21 cellular contexts compared by ENCODE assay signal in the genomic region with DNA sequence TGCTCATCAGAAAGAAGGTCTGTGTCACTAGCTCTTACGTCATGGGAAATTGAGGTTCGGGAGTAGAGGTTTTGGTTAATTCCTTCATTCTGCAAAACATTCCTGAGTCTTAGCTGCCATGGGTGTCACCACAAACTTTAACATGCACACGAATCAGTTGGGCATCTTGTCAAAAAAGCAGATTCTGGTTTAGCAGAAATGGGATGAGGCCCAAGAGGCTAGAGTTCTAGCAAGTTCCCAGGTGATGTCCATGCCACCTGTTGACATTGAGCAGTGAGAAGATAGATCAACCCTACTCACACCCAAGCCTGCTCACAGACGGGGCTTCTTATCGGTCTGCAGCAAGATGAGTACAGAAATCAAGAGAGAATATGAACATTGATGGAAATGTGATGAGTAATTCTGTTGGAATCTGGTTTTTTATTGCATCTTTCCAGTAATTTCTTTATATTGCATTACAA. TPM values are rescaled to one million over a fixed set of nuclear protein-coding genes. Genes with fewer than 3 reads are reported as not detected.
DNase-seq lines count a peak whose midpoint lies in the region; ATAC-seq and TF ChIP-seq lines count a peak whose summit lies in the region.
"Had no signal": no experiment of that assay in that cellular context is flagged by ENCODE, and none has a peak within 500 bp of the region (broad histone marks: within the 10 kb centered on the region; RNA-seq: fewer than 3 reads in every experiment).

No MANE protein-coding gene starts in this region.

- DNase-seq in BJ (ENCODE audit: low read depth), result peak; percentile 35
- DNase-seq in LHCN-M2 (ENCODE audit: low read depth), result peak; percentile 66
- peak; percentile 56 to 62 for DNase-seq in cardiac fibroblast (ENCODE audit: low read depth in 2 of 2)
- DNase-seq in myocyte (ENCODE audit: low read depth), result peak; percentile 40
- DNase-seq in activated naive CD8-positive, alpha-beta T cell treated with anti-CD3 and anti-CD28 coated beads for 36 hours, result no peak
- no peak for DNase-seq in coronary artery (ENCODE audit: low spot score)
- DNase-seq: activated CD8-positive, alpha-beta T cell treated with anti-CD3 and anti-CD28 coated beads, Interleukin-2, amount 10 ng/mL, durations not matched to agents 7 days and 5 days; DMS 273 treated with DMSO at 0.1 percent for 48 hours; H9; immature natural killer cell; KG1; NCI-H146; NCI-H510A; stimulated activated naive B cell treated with anti-CD40 and anti-IgM and Interleukin-4, amounts not matched to agents 10 μg/mL and 1 μg/mL and 100 μg/mL, for 72 hours; upper lobe of right lung had no signal

- no peaks in the 10 kb centered on the region; the same call in 1 of the 2 replicates for H3K27me3 ChIP-seq in BJ (ENCODE audit: control insufficient read depth, insufficient read depth, low read length)
- H3K27me3 ChIP-seq: ascending aorta, gastroesophageal sphincter, upper lobe of right lung had no signal

- ATAC-seq in activated CD4-positive, CD25-positive, alpha-beta regulatory T cell treated with anti-CD3 and anti-CD28 coated beads, Interleukin-2, amount 50 U/mL, for 24 hours, result no peak
- ATAC-seq in GM19395 (IDR thresholded peaks at IDR 0.05; ENCODE audit: unreplicated experiment), result no peak
- ATAC-seq: activated CD8-positive, alpha-beta T cell treated with anti-CD3 and anti-CD28 coated beads, Interleukin-2, amount 10 ng/mL, durations not matched to agents 7 days and 5 days; gastroesophageal sphincter; stimulated activated naive B cell treated with anti-CD40 and anti-IgM and Interleukin-4, amounts not matched to agents 10 μg/mL and 1 μg/mL and 100 μg/mL, for 72 hours; upper lobe of right lung had no signal

- H3K36me3 ChIP-seq in BJ (ENCODE audit: control insufficient read depth, insufficient read depth, low read length), result no peaks in the 10 kb centered on the region
- H3K36me3 ChIP-seq: ascending aorta; BLaER1 treated with 17β-estradiol and CSF1 and Interleukin-3, amounts not matched to agents 10 nM and 100 nM; gastroesophageal sphincter; upper lobe of right lung had no signal

- no peaks in the 10 kb centered on the region for H3K36me3 Mint-ChIP-seq in activated naive CD8-positive, alpha-beta T cell treated with anti-CD3 and anti-CD28 coated beads for 36 hours
- H3K36me3 Mint-ChIP-seq: stimulated activated naive B cell treated with anti-CD40 and anti-IgM and Interleukin-4, amounts not matched to agents 10 μg/mL and 1 μg/mL and 100 μg/mL, for 72 hours had no signal

- CTCF ChIA-PET in BJ (lab: Yijun Ruan, JAX), result interaction anchor here (1.2 kb wide), 1 partner anchor 9 kb away, joined by 3 read pairs; no protein-coding TSS in a partner anchor

- H3K4me3 ChIP-seq in BJ (ENCODE audit: low read depth, low read length) (no peak overlapping the region), cardiac fibroblast (replicated peaks in 1 of 2; ENCODE audit: low read depth in 2 of 2, low read length in 2 of 2) (no peak overlapping the region), coronary artery (no peak overlapping the region)
- H3K4me3 ChIP-seq: ascending aorta; BLaER1 treated with 17β-estradiol and CSF1 and Interleukin-3, amounts not matched to agents 10 nM and 100 nM; gastroesophageal sphincter; skin epidermis; upper lobe of right lung had no signal

- no peaks in the 10 kb centered on the region for H3K9me3 Mint-ChIP-seq in activated naive CD8-positive, alpha-beta T cell treated with anti-CD3 and anti-CD28 coated beads for 36 hours
- H3K9me3 Mint-ChIP-seq: immature natural killer cell; stimulated activated naive B cell treated with anti-CD40 and anti-IgM and Interleukin-4, amounts not matched to agents 10 μg/mL and 1 μg/mL and 100 μg/mL, for 72 hours had no signal

- TF ChIP-seq CTCF in BJ (IDR thresholded peaks at IDR 0.05; ENCODE audit: insufficient read depth, low read depth, low read length) (no peak), cardiac fibroblast (IDR thresholded peaks at IDR 0.05; ENCODE audit: low read depth, low read length) (no peak), coronary artery (IDR thresholded peaks at IDR 0.05) (no peak)

- POLR2A ChIA-PET in BJ (lab: Charles Lee), result no interaction called here

- H3K27ac Mint-ChIP-seq in activated naive CD8-positive, alpha-beta T cell treated with anti-CD3 and anti-CD28 coated beads for 36 hours, result no peak overlapping the region
- H3K27ac Mint-ChIP-seq: activated CD8-positive, alpha-beta T cell treated with anti-CD3 and anti-CD28 coated beads, Interleukin-2, amount 10 ng/mL, durations not matched to agents 7 days and 5 days; H9; immature natural killer cell; stimulated activated naive B cell treated with anti-CD40 and anti-IgM and Interleukin-4, amounts not matched to agents 10 μg/mL and 1 μg/mL and 100 μg/mL, for 72 hours had no signal

- no peak overlapping the region for H3K27ac ChIP-seq in coronary artery
- H3K27ac ChIP-seq: ascending aorta; BLaER1 treated with 17β-estradiol and CSF1 and Interleukin-3, amounts not matched to agents 10 nM and 100 nM; gastroesophageal sphincter; skin epidermis; upper lobe of right lung had no signal

- no peak overlapping the region for H3K4me3 Mint-ChIP-seq in activated naive CD8-positive, alpha-beta T cell treated with anti-CD3 and anti-CD28 coated beads for 36 hours
- H3K4me3 Mint-ChIP-seq: activated CD8-positive, alpha-beta T cell treated with anti-CD3 and anti-CD28 coated beads, Interleukin-2, amount 10 ng/mL, durations not matched to agents 7 days and 5 days; H9; immature natural killer cell; stimulated activated naive B cell treated with anti-CD40 and anti-IgM and Interleukin-4, amounts not matched to agents 10 μg/mL and 1 μg/mL and 100 μg/mL, for 72 hours had no signal

- H3K27me3 Mint-ChIP-seq in activated naive CD8-positive, alpha-beta T cell treated with anti-CD3 and anti-CD28 coated beads for 36 hours, result no peaks in the 10 kb centered on the region

- H3K4me1 Mint-ChIP-seq in activated naive CD8-positive, alpha-beta T cell treated with anti-CD3 and anti-CD28 coated beads for 36 hours, result peaks cover 4% of the 10 kb centered on the region

RNA-seq across cellular contexts. Expression of a gene that starts 11.7 kb away (rescaled TPM):
- 4.3 and 8.2 TPM in 2 replicates for polyA plus RNA-seq in BJ (2011; rRNA removed)
- 7.9 and 14.6 TPM in 2 replicates for polyA minus RNA-seq in BJ (2011; rRNA and poly(A)+ RNA removed)
- 1.5 and 2.1 TPM in 2 replicates for total RNA-seq in LHCN-M2 (2014; rRNA removed)
- 4.8 TPM for polyA plus RNA-seq in LHCN-M2 (2012)
- total RNA-seq in myocyte, result 0.51 and 0.83 TPM in 2 replicates
- polyA plus RNA-seq in myocyte (2012), result 3.1 TPM
- total RNA-seq in activated naive CD8-positive, alpha-beta T cell treated with anti-CD3 and anti-CD28 coated beads for 36 hours, result 10 to 100 TPM; 59.2 to 59.6 TPM

Comparison
In these comparisons a context has a peak if more than half of its experiments do, and no peak if none do; other contexts are left out.
1. DNase-seq: peak in BJ (single experiment), LHCN-M2 (single experiment), cardiac fibroblast (2 of 2) and myocyte (single experiment); none in activated naive CD8-positive, alpha-beta T cell treated with anti-CD3 and anti-CD28 coated beads for 36 hours (single experiment) and coronary artery (single experiment).
2. RNA of a gene that starts 11.7 kb away (total RNA-seq): 59.2 to 59.6 TPM in activated naive CD8-positive, alpha-beta T cell treated with anti-CD3 and anti-CD28 coated beads for 36 hours; 1.5 to 2.1 TPM in LHCN-M2 and 0.51 to 0.83 TPM in myocyte; every median in the first group is over 10 times any median in the second.